ENCODE assay signal across 8 cellular contexts in genomic region chr6:27237089-27237723, GRCh38. TPM values are rescaled to one million over a fixed set of nuclear protein-coding genes. Genes with fewer than 3 reads are reported as not detected.
DNase-seq lines count a peak whose midpoint lies in the region; ATAC-seq lines count a peak whose summit lies in the region.

No MANE protein-coding gene starts in this region.

- peaks cover 3 to 8% of the 10 kb centered on the region in 2 donors for H3K36me3 Mint-ChIP-seq in activated T-cell treated with anti-CD3 and anti-CD28 coated beads, Interleukin-2, amount 50 U/mL, for 72 hours (ENCODE audit: insufficient read depth in 2 of 2)

- ATAC-seq in activated T-cell treated with anti-CD3 and anti-CD28 coated beads, Interleukin-2, amount 50 U/mL, for 72 hours (replicated peaks in 1 of 2), result peak; percentile 80 to 82

- H3K9me3 ChIP-seq in iPS-20b (ENCODE audit: insufficient read depth, low read depth, low read length), result no peaks in the 10 kb centered on the region

- peaks cover 17% of the 10 kb centered on the region; the same call in 1 of the 2 replicates for H3K27me3 ChIP-seq in iPS-20b (ENCODE audit: insufficient read depth, low read length)

- H3K27ac ChIP-seq in iPS-20b (ENCODE audit: low read length), result no peak overlapping the region

- peak overlapping the region; percentile 77 for H3K4me3 ChIP-seq in iPS-20b (ENCODE audit: low read length)

- H3K4me1 ChIP-seq in iPS-20b (ENCODE audit: insufficient read depth, low read length), result peaks cover 9% of the 10 kb centered on the region; the same call in 1 of the 2 replicates

- peak overlapping the region; percentile 83 to 84 for H3K4me3 Mint-ChIP-seq in activated T-cell treated with anti-CD3 and anti-CD28 coated beads, Interleukin-2, amount 50 U/mL, for 72 hours

- no peaks in the 10 kb centered on the region for H3K36me3 ChIP-seq in iPS-20b (ENCODE audit: insufficient read depth, low read depth, low read length)

- peaks cover 61% of the 10 kb centered on the region for H3K27me3 Mint-ChIP-seq in activated T-cell treated with anti-CD3 and anti-CD28 coated beads, Interleukin-2, amount 50 U/mL, for 72 hours (ENCODE audit: low read depth)

- H3K4me1 Mint-ChIP-seq in activated T-cell treated with anti-CD3 and anti-CD28 coated beads, Interleukin-2, amount 50 U/mL, for 72 hours (ENCODE audit: low read depth), result peaks cover 37% of the 10 kb centered on the region

- peak; percentile 88 for DNase-seq in COLO829 (ENCODE audit: low spot score)
- peak; percentile 61 for DNase-seq in LoVo (ENCODE audit: low spot score)
- DNase-seq in activated T-cell treated with anti-CD3 and anti-CD28 coated beads, Interleukin-2, amount 50 U/mL, for 72 hours, result peak; percentile 63 to 70
- no peak for DNase-seq in GM19240 (ENCODE audit: insufficient read length, low spot score)
- no peak for DNase-seq in NCI-H345 treated with DMSO at 0.1 percent for 48 hours (lab: John Stamatoyannopoulos, UW; ENCODE audit: unreplicated experiment)
- DNase-seq in NCI-H1092 treated with DMSO at 0.1 percent for 48 hours (lab: John Stamatoyannopoulos, UW), result no peak
- DNase-seq in NCI-H187 treated with DMSO at 0.1 percent for 48 hours (lab: John Stamatoyannopoulos, UW), result no peak

- H3K9ac ChIP-seq in iPS-20b (ENCODE audit: low read depth, low read length), result peak overlapping the region; percentile 55; the same call in 1 of the 2 replicates

- peak overlapping the region; percentile 97 for H3K27ac Mint-ChIP-seq in activated T-cell treated with anti-CD3 and anti-CD28 coated beads, Interleukin-2, amount 50 U/mL, for 72 hours

- H3K9me3 Mint-ChIP-seq in activated T-cell treated with anti-CD3 and anti-CD28 coated beads, Interleukin-2, amount 50 U/mL, for 72 hours, result peaks cover 2 to 6% of the 10 kb centered on the region in 2 donors

RNA-seq across cellular contexts. Expression of gene PRSS16, which starts 10.3 kb away (rescaled TPM):
- total RNA-seq in activated T-cell treated with anti-CD3 and anti-CD28 coated beads, Interleukin-2, amount 50 U/mL, for 72 hours, result 1 to 10 TPM; 5.3 to 5.6 TPM

Comparison
In these comparisons a context has a peak if more than half of its experiments do, and no peak if none do; other contexts are left out.
1. DNase-seq: peak in COLO829 (single experiment), LoVo (single experiment) and activated T-cell treated with anti-CD3 and anti-CD28 coated beads, Interleukin-2, amount 50 U/mL, for 72 hours (2 of 2); none in GM19240 (single experiment), NCI-H345 treated with DMSO at 0.1 percent for 48 hours (single experiment), NCI-H1092 treated with DMSO at 0.1 percent for 48 hours (single experiment) and NCI-H187 treated with DMSO at 0.1 percent for 48 hours (single experiment).